In genomic region chr10:71266147-71266917, GRCh38 we compare ENCODE assay signal across 1 cellular context.
TF ChIP-seq lines count a peak whose summit lies in the region.

No MANE protein-coding gene starts in this region.

TF ChIP-seq in HepG2, 621 proteins besides CTCF, POLR2A, EP300 and RAD21 (continued from another document and continues in another):
- TF ChIP-seq ZNF883 (CRISPR knock-in tag; IDR thresholded peaks at IDR 0.05; ENCODE audit: not compliant biosample characterization) (no peak), POGZ (CRISPR knock-in tag; IDR thresholded peaks at IDR 0.05) (no peak), GMEB1 (CRISPR knock-in tag; IDR thresholded peaks at IDR 0.05; ENCODE audit: borderline replicate concordance) (no peak), CENPT (CRISPR knock-in tag; IDR thresholded peaks at IDR 0.05; ENCODE audit: low read depth) (no peak), KAT8 (CRISPR knock-in tag; IDR thresholded peaks at IDR 0.05) (peak; percentile 29; the same call in 1 of the 2 replicates), MYNN (CRISPR knock-in tag; IDR thresholded peaks at IDR 0.05; ENCODE audit: low read depth) (no peak), MTF2 (CRISPR knock-in tag; IDR thresholded peaks at IDR 0.05; ENCODE audit: borderline replicate concordance) (no peak), POGK (CRISPR knock-in tag; conservative IDR thresholded peaks at IDR 0.05) (peak; percentile 83), SMYD3 (CRISPR knock-in tag; IDR thresholded peaks at IDR 0.05) (no peak), ZNF747 (CRISPR knock-in tag; IDR thresholded peaks at IDR 0.05; ENCODE audit: borderline replicate concordance) (no peak), GZF1 (CRISPR knock-in tag; IDR thresholded peaks at IDR 0.05) (no peak), UBTF (CRISPR knock-in tag; IDR thresholded peaks at IDR 0.05) (peak; percentile 60; the same call in 1 of the 2 replicates), THRA (CRISPR knock-in tag; IDR thresholded peaks at IDR 0.05; ENCODE audit: borderline replicate concordance) (peak; percentile 44; the same call in 1 of the 2 replicates), BORCS8-MEF2B (CRISPR knock-in tag; IDR thresholded peaks at IDR 0.05) (no peak), HMGXB3 (CRISPR knock-in tag; IDR thresholded peaks at IDR 0.05; ENCODE audit: borderline replicate concordance) (no peak), ARNT2 (CRISPR knock-in tag; IDR thresholded peaks at IDR 0.05; ENCODE audit: low read depth) (peak; percentile 51; the same call in 1 of the 2 replicates), ZMYM3 (CRISPR knock-in tag; IDR thresholded peaks at IDR 0.05) (no peak), ZNF501 (CRISPR knock-in tag; IDR thresholded peaks at IDR 0.05) (no peak), SNRNP70 (IDR thresholded peaks at IDR 0.05; ENCODE audit: low read depth, low read length) (no peak), ZGPAT (CRISPR knock-in tag; IDR thresholded peaks at IDR 0.05) (no peak; the same call in 1 of the 2 replicates), ZNF543 (CRISPR knock-in tag; IDR thresholded peaks at IDR 0.05) (no peak), ZNF775 (CRISPR knock-in tag; IDR thresholded peaks at IDR 0.05; ENCODE audit: borderline replicate concordance) (no peak), PATZ1 (CRISPR knock-in tag; IDR thresholded peaks at IDR 0.05) (peak; percentile 37; the same call in 1 of the 2 replicates), ZNF770 (CRISPR knock-in tag; IDR thresholded peaks at IDR 0.05) (no peak), ZNF34 (CRISPR knock-in tag; IDR thresholded peaks at IDR 0.05; ENCODE audit: borderline replicate concordance) (0 out of 2 replicates have a peak, but pooled peaks have one; percentile 40), ZNF484 (CRISPR knock-in tag; IDR thresholded peaks at IDR 0.05; ENCODE audit: borderline replicate concordance, low read depth) (no peak), ZNF549 (CRISPR knock-in tag; IDR thresholded peaks at IDR 0.05) (no peak), BRF2 (CRISPR knock-in tag; IDR thresholded peaks at IDR 0.05) (no peak), JUNB (CRISPR knock-in tag; IDR thresholded peaks at IDR 0.05; ENCODE audit: borderline replicate concordance) (no peak), ZBTB49 (CRISPR knock-in tag; IDR thresholded peaks at IDR 0.05; ENCODE audit: borderline replicate concordance) (no peak), ZNF776 (CRISPR knock-in tag; IDR thresholded peaks at IDR 0.05) (no peak), ZSCAN9 (CRISPR knock-in tag; IDR thresholded peaks at IDR 0.05; ENCODE audit: borderline replicate concordance) (no peak), XRCC5 (optimal IDR thresholded peaks at IDR 0.05; ENCODE audit: low read length) (no peak)
